ENCODE assay signal across 18 cellular contexts in the genomic region with DNA sequence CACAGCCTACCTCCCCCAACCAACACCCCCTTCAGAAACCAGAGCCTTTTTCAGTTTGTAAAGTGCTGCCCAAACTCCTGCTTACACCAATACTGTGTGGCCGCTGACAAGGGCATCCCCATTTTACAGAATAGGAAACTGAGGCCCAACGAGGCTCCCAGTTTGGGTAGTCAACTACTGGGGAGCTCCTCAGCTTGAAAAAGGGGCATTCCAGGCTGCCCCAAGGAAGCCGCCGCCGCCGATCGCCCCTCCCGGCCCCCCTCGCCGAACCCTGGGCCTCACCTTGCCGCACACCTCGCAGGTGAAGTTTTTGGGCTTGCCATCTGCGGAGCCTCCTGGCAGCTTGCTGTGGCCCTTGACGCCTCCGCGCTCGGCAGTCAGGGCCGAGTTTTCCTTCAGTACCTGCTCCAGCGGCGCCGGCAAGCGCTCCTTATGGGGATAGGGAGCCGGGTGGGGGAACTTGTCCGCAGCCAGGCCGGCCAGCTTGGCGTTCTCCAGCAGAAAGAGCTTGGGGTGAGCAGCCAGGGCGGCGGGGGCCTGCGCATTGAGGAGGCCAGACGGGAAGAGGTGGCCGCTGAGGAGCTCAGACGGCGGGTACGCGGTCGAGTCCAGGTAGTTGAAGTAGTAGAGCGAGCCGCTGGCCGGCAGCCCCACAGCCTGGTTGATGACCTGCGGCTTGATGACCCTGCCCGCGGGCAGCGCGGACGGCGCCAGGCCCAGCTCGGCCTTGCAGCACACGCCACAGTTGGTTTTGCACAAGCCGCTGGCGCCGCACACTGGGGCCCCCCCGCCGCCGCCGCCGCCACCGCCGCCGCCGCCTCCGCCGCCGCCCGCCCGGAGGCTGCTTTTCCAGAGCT. TPM values are rescaled to one million over a fixed set of nuclear protein-coding genes. Genes with fewer than 3 reads are reported as not detected.
A peak's percentile ranks its signal among the peaks of the same experiment; 100 is the strongest.
DNase-seq lines count a peak whose midpoint lies in the region; ATAC-seq, FAIRE-seq and TF ChIP-seq lines count a peak whose summit lies in the region.
"Had no signal": no experiment of that assay in that cellular context is flagged by ENCODE, and none has a peak within 500 bp of the region (broad histone marks: within the 10 kb centered on the region; RNA-seq: fewer than 3 reads in every experiment).

No MANE protein-coding gene starts in this region.

- H3K27me3 ChIP-seq in HepG2 (ENCODE audit: control insufficient read depth in 1 of 2, insufficient read depth in 2 of 2, low read length in 2 of 2) = peaks cover 7 to 72% of the 10 kb centered on the region in 2 experiments
- H3K27me3 ChIP-seq in tibial artery = peaks cover 8 to 100% of the 10 kb centered on the region in 2 donors
- H3K27me3 ChIP-seq in testis = no peaks in the 10 kb centered on the region

- no peak overlapping the region for H3K4me2 ChIP-seq in HepG2 (ENCODE audit: low read depth, low read length)

- TF ChIP-seq CTCF in activated CD8-positive, alpha-beta T cell treated with anti-CD3 and anti-CD28 coated beads for 36 hours (IDR thresholded peaks at IDR 0.05) = no peak
- TF ChIP-seq CTCF in brain (conservative IDR thresholded peaks at IDR 0.05) (no peak), HepG2 (CRISPR knock-in tag; IDR thresholded peaks at IDR 0.05) (no peak), tibial artery (IDR thresholded peaks at IDR 0.05) (no peak), testis (IDR thresholded peaks at IDR 0.05) (no peak)

- H3K9me3 Mint-ChIP-seq in activated CD8-positive, alpha-beta T cell treated with anti-CD3 and anti-CD28 coated beads, Interleukin-2, amount 10 ng/mL, durations not matched to agents 7 days and 5 days (ENCODE audit: insufficient read depth) = peaks cover 8% of the 10 kb centered on the region
- no peaks in the 10 kb centered on the region for H3K9me3 Mint-ChIP-seq in activated CD8-positive, alpha-beta T cell treated with anti-CD3 and anti-CD28 coated beads for 36 hours
- H3K9me3 Mint-ChIP-seq in brain = peaks cover 0 to 12% (median 4%) of the 10 kb centered on the region in 5 experiments
- H3K9me3 Mint-ChIP-seq: activated B cell treated with CpG ODN at 0.5 μM for 24 hours had no signal

- in situ Hi-C loops in HepG2 (cut with HindIII; ENCODE audit: extremely low pct_ligation_motif_present, low pct_unique_long_range_greater_than_20kb) = no loop called here

- H3K9me3 ChIP-seq in HepG2 (ENCODE audit: low read length) (no peaks in the 10 kb centered on the region), tibial artery (no peaks in the 10 kb centered on the region), testis (no peaks in the 10 kb centered on the region)
- H3K9me3 ChIP-seq: gastroesophageal sphincter had no signal

- no TSS peak for BruUV-seq in HepG2 (replicated peaks; lab: Mats Ljungman, UMichigan)

- H3K27me3 Mint-ChIP-seq in activated CD8-positive, alpha-beta T cell treated with anti-CD3 and anti-CD28 coated beads, Interleukin-2, amount 10 ng/mL, durations not matched to agents 7 days and 5 days (ENCODE audit: low read depth) = peaks cover 84% of the 10 kb centered on the region
- H3K27me3 Mint-ChIP-seq in activated CD8-positive, alpha-beta T cell treated with anti-CD3 and anti-CD28 coated beads for 36 hours = peaks cover 89% of the 10 kb centered on the region
- peaks cover 100% of the 10 kb centered on the region for H3K27me3 Mint-ChIP-seq in brain

- H3K4me1 Mint-ChIP-seq in activated CD8-positive, alpha-beta T cell treated with anti-CD3 and anti-CD28 coated beads, Interleukin-2, amount 10 ng/mL, durations not matched to agents 7 days and 5 days (ENCODE audit: low read depth) = peaks cover 4% of the 10 kb centered on the region
- H3K4me1 Mint-ChIP-seq in activated CD8-positive, alpha-beta T cell treated with anti-CD3 and anti-CD28 coated beads for 36 hours (ENCODE audit: low read depth) = peaks cover 7% of the 10 kb centered on the region
- peaks cover 68% of the 10 kb centered on the region for H3K4me1 Mint-ChIP-seq in brain
- H3K4me1 Mint-ChIP-seq: activated B cell treated with CpG ODN at 0.5 μM for 24 hours had no signal

- H3K4me1 ChIP-seq in HepG2 (ENCODE audit: insufficient read depth, low read length) (no peaks in the 10 kb centered on the region), tibial artery (peaks cover 0 to 75% (median 47%) of the 10 kb centered on the region in 4 donors), testis (peaks cover 25% of the 10 kb centered on the region)

- H3K4me3 Mint-ChIP-seq in activated CD8-positive, alpha-beta T cell treated with anti-CD3 and anti-CD28 coated beads, Interleukin-2, amount 10 ng/mL, durations not matched to agents 7 days and 5 days = peak overlapping the region; percentile 15
- H3K4me3 Mint-ChIP-seq in activated CD8-positive, alpha-beta T cell treated with anti-CD3 and anti-CD28 coated beads for 36 hours = no peak overlapping the region
- peak overlapping the region; percentile 75 to 92 (median 87) for H3K4me3 Mint-ChIP-seq in brain
- H3K4me3 Mint-ChIP-seq: activated B cell treated with CpG ODN at 0.5 μM for 24 hours had no signal

- WGBS in HepG2 (ENCODE audit: low lambda C conversion rate) = 29% methylated on average over 15 of the region's 65 CpGs
- WGBS in testis, 2 donors = 2 to 3% methylated on average over 17 to 61 of the region's 65 CpGs

- no peak for FAIRE-seq in HepG2 (lab: Jason Lieb, UNC)

- TF ChIP-seq POLR2A in HepG2 (IDR thresholded peaks at IDR 0.05; ENCODE audit: insufficient read depth in 1 of 2, low read depth in 2 of 2, low read length in 2 of 2) = no peak
- TF ChIP-seq POLR2A in testis (IDR thresholded peaks at IDR 0.05) = no peak

- POLR2A ChIA-PET in activated CD8-positive, alpha-beta T cell treated with anti-CD3 and anti-CD28 coated beads, Interleukin-2, amount 10 ng/mL, durations not matched to agents 7 days and 5 days (lab: Charles Lee) = no interaction called here
- POLR2A ChIA-PET in activated CD8-positive, alpha-beta T cell treated with anti-CD3 and anti-CD28 coated beads for 36 hours (lab: Charles Lee) = no interaction called here
- POLR2A ChIA-PET in HepG2 (lab: Yijun Ruan, JAX) = no interaction called here

- TF ChIP-seq RAD21 in HepG2 (CRISPR knock-in tag; IDR thresholded peaks at IDR 0.05) = no peak

- no peak overlapping the region for H3K9ac ChIP-seq in HepG2 (ENCODE audit: insufficient read depth, low read depth, low read length)
- H3K9ac ChIP-seq: GM23248 had no signal

- no peak for DNase-seq in activated CD8-positive, alpha-beta T cell treated with anti-CD3 and anti-CD28 coated beads, Interleukin-2, amount 10 ng/mL, durations not matched to agents 7 days and 5 days
- no peak for DNase-seq in activated CD8-positive, alpha-beta T cell treated with anti-CD3 and anti-CD28 coated beads for 36 hours
- DNase-seq in HepG2 (ENCODE audit: low spot score) = no peak
- DNase-seq in tibial artery = no peak
- DNase-seq in testis = no peak
- DNase-seq: activated B cell treated with CpG ODN at 0.5 μM for 24 hours; activated T-cell treated with anti-CD3 and anti-CD28 coated beads, Interleukin-2, amount 50 U/mL, for 1 hour; amniotic stem cell; effector CD8-positive, alpha-beta T cell; GM23248; left ventricle myocardium superior; NCI-H2107; nucleus accumbens had no signal

- peak overlapping the region; percentile 82 for H3K27ac Mint-ChIP-seq in activated CD8-positive, alpha-beta T cell treated with anti-CD3 and anti-CD28 coated beads, Interleukin-2, amount 10 ng/mL, durations not matched to agents 7 days and 5 days
- no peak overlapping the region for H3K27ac Mint-ChIP-seq in activated CD8-positive, alpha-beta T cell treated with anti-CD3 and anti-CD28 coated beads for 36 hours
- H3K27ac Mint-ChIP-seq in brain = peak overlapping the region in 4 of 5 experiments; percentile 54 to 100 (median 94)
- H3K27ac Mint-ChIP-seq: activated B cell treated with CpG ODN at 0.5 μM for 24 hours had no signal

- no peak for ATAC-seq in activated CD8-positive, alpha-beta T cell treated with anti-CD3 and anti-CD28 coated beads, Interleukin-2, amount 10 ng/mL, durations not matched to agents 7 days and 5 days
- ATAC-seq in activated CD8-positive, alpha-beta T cell treated with anti-CD3 and anti-CD28 coated beads for 36 hours = no peak
- no peak for ATAC-seq in HepG2
- no peak for ATAC-seq in GM19351 (IDR thresholded peaks at IDR 0.05; ENCODE audit: unreplicated experiment)
- ATAC-seq in GM19023 (IDR thresholded peaks at IDR 0.05; ENCODE audit: unreplicated experiment) = no peak
- ATAC-seq: left ventricle myocardium superior had no signal

- TF ChIP-seq EP300 in HepG2 (IDR thresholded peaks at IDR 0.05; ENCODE audit: low read depth in 2 of 2, low read length in 2 of 2) (no peak), HepG2 (CRISPR knock-in tag; IDR thresholded peaks at IDR 0.05; ENCODE audit: borderline replicate concordance) (no peak)

- H3K36me3 Mint-ChIP-seq in activated CD8-positive, alpha-beta T cell treated with anti-CD3 and anti-CD28 coated beads, Interleukin-2, amount 10 ng/mL, durations not matched to agents 7 days and 5 days (ENCODE audit: low read depth) = peaks cover 16% of the 10 kb centered on the region
- peaks cover 1% of the 10 kb centered on the region for H3K36me3 Mint-ChIP-seq in activated CD8-positive, alpha-beta T cell treated with anti-CD3 and anti-CD28 coated beads for 36 hours (ENCODE audit: low read depth)
- H3K36me3 Mint-ChIP-seq in brain = peaks cover 3% of the 10 kb centered on the region

- CTCF ChIA-PET in activated CD8-positive, alpha-beta T cell treated with anti-CD3 and anti-CD28 coated beads, Interleukin-2, amount 10 ng/mL, durations not matched to agents 7 days and 5 days (lab: Charles Lee) = no interaction called here
- CTCF ChIA-PET in activated CD8-positive, alpha-beta T cell treated with anti-CD3 and anti-CD28 coated beads for 36 hours (lab: Charles Lee) = no interaction called here
- CTCF ChIA-PET in HepG2 (lab: Yijun Ruan, JAX; ENCODE audit: low intra/inter-chr PET ratio, low total read pairs) = no interaction called here

- no peaks in the 10 kb centered on the region for H4K20me1 ChIP-seq in HepG2 (ENCODE audit: insufficient read depth, low read length)

- no peaks in the 10 kb centered on the region for H3K79me2 ChIP-seq in HepG2 (ENCODE audit: insufficient read depth, low read length)

- H3K36me3 ChIP-seq in HepG2 (replicated peaks in 1 of 2; ENCODE audit: control insufficient read depth in 1 of 2, insufficient read depth in 2 of 2, low read length in 2 of 2) (no peaks in the 10 kb centered on the region), tibial artery (no peaks in the 10 kb centered on the region), testis (ENCODE audit: low read depth, missing control alignments) (no peaks in the 10 kb centered on the region)
- H3K36me3 ChIP-seq: gastroesophageal sphincter had no signal

- H3K27ac ChIP-seq in HepG2 (ENCODE audit: extremely low read length, insufficient read depth, low read length) (no peak overlapping the region), tibial artery (no peak overlapping the region), testis (no peak overlapping the region)
- H3K27ac ChIP-seq: gastroesophageal sphincter, GM23248 had no signal

- no peak overlapping the region for H2AFZ ChIP-seq in HepG2 (ENCODE audit: low read length)
- H2AFZ ChIP-seq: GM23248 had no signal

- intact Hi-C loops in activated CD8-positive, alpha-beta T cell treated with anti-CD3 and anti-CD28 coated beads for 36 hours (cut with micrococcal nuclease) = no loop called here
- intact Hi-C loops in HepG2 (cut with micrococcal nuclease; ENCODE audit: unreplicated experiment) (no loop called here), tibial artery (cut with DNase I; ENCODE audit: low total_unique reads) (no loop called here), testis (cut with DNase I; ENCODE audit: low total_unique reads) (no loop called here)

- H3K4me3 ChIP-seq in HepG2 (replicated peaks in 1 of 3; ENCODE audit: insufficient read depth in 1 of 3, low read depth in 2 of 3, low read length in 3 of 3) (no peak overlapping the region), tibial artery (peak overlapping the region; percentile 12 to 43), testis (no peak overlapping the region)
- H3K4me3 ChIP-seq: GM23248 had no signal

RNA-seq across cellular contexts. Expression of gene FEZF2, which starts 1.4 kb away (rescaled TPM):
- total RNA-seq in activated CD8-positive, alpha-beta T cell treated with anti-CD3 and anti-CD28 coated beads, Interleukin-2, amount 10 ng/mL, durations not matched to agents 7 days and 5 days = not detected
- not detected for total RNA-seq in activated CD8-positive, alpha-beta T cell treated with anti-CD3 and anti-CD28 coated beads for 36 hours
- polyA plus RNA-seq in brain (ENCODE audit: insufficient read depth, low read depth, low replicate concordance) (4.6 TPM), HepG2 (2011; rRNA removed) (not detected in 2 replicates), testis (ENCODE audit: insufficient read depth, low read depth, low replicate concordance) (not detected)
- total RNA-seq in HepG2 (2016; rRNA removed; fragmentation: Illumina TruSeq; extraction: Trizol) (not detected in 2 replicates), testis (not detected)
- total RNA-seq in HepG2 (2016; cell fraction: cytosol; rRNA removed; fragmentation: Illumina TruSeq; extraction: Trizol; ENCODE audit: low read depth) = not detected in 2 replicates
- not detected in 2 replicates for total RNA-seq in HepG2 (2016; cell fraction: insoluble cytoplasmic fraction; rRNA removed; fragmentation: Illumina TruSeq; extraction: Trizol)
- total RNA-seq in HepG2 (2016; cell fraction: membrane; rRNA removed; fragmentation: Illumina TruSeq; extraction: Trizol) = not detected in 2 replicates
- not detected in 2 replicates for total RNA-seq in HepG2 (2016; cell fraction: nucleus; rRNA removed; fragmentation: Illumina TruSeq; extraction: Trizol)
- not detected in 2 replicates for polyA plus RNA-seq in HepG2 (2011; cell fraction: cytosol; rRNA removed)
- not detected in 2 replicates for polyA plus RNA-seq in HepG2 (2011; cell fraction: nucleus; rRNA removed)
- not detected in 2 replicates for polyA plus RNA-seq in HepG2 (2012)
- polyA plus RNA-seq in HepG2 (2016; cell fraction: cytosol; fragmentation: Illumina TruSeq; extraction: Trizol; ENCODE audit: low read depth) = not detected in 2 replicates
- not detected in 2 replicates for polyA plus RNA-seq in HepG2 (2016; cell fraction: insoluble cytoplasmic fraction; fragmentation: Illumina TruSeq; extraction: Trizol; ENCODE audit: low read depth)
- polyA plus RNA-seq in HepG2 (2016; cell fraction: membrane; fragmentation: Illumina TruSeq; extraction: Trizol; ENCODE audit: low read depth) = not detected in 2 replicates
- not detected in 2 replicates for polyA plus RNA-seq in HepG2 (2016; cell fraction: nucleus; fragmentation: Illumina TruSeq; extraction: Trizol; ENCODE audit: insufficient read depth, low read depth)
- not detected in 2 replicates for polyA minus RNA-seq in HepG2 (2011; rRNA and poly(A)+ RNA removed; ENCODE audit: low replicate concordance)
- polyA minus RNA-seq in HepG2 (2011; cell fraction: cytosol; rRNA and poly(A)+ RNA removed) = not detected in 2 replicates
- not detected in 2 replicates for polyA minus RNA-seq in HepG2 (2011; cell fraction: nucleus; rRNA and poly(A)+ RNA removed)
- total RNA-seq: activated B cell treated with CpG ODN at 0.5 μM for 24 hours, gastroesophageal sphincter, GM23248, left ventricle myocardium superior, ureter had no signal
- polyA plus RNA-seq: GM23248 had no signal

Comparison
In these comparisons a context has a peak if more than half of its experiments do, and no peak if none do; other contexts are left out.
1. H3K4me3 ChIP-seq: peak in tibial artery (2 of 2); none in HepG2 (0 of 3) and testis (0 of 2).